In genomic region chr12:90090929-90091651, GRCh38 we compare ENCODE assay signal across 7 cellular contexts.
A peak's percentile ranks its signal among the peaks of the same experiment; 100 is the strongest.
DNase-seq lines count a peak whose midpoint lies in the region; ATAC-seq and TF ChIP-seq lines count a peak whose summit lies in the region.

No MANE protein-coding gene starts in this region.

- peaks cover 21% of the 10 kb centered on the region for H3K4me1 ChIP-seq in HAP-1
- no peaks in the 10 kb centered on the region for H3K4me1 ChIP-seq in OCI-LY3 (ENCODE audit: low read length)
- peaks cover 5 to 8% of the 10 kb centered on the region in 2 donors for H3K4me1 ChIP-seq in gastrocnemius medialis

- no peak overlapping the region for H3K9ac ChIP-seq in OCI-LY3 (ENCODE audit: low read length)

- DNase-seq in HAP-1 (ENCODE audit: low spot score in 2 of 2) (peak; percentile 53 to 96), fibroblast of gingiva (ENCODE audit: low read depth) (peak; percentile 58), gastrocnemius medialis (peak in 1 of 2 donors; percentile 53), GF-D8 (lab: John Stamatoyannopoulos, UW) (no peak)

- H3K4me3 ChIP-seq in HAP-1 (no peak overlapping the region), OCI-LY3 (ENCODE audit: low read length) (no peak overlapping the region), gastrocnemius medialis (no peak overlapping the region)

- peak overlapping the region; percentile 7; the same call in 1 of the 2 replicates for H2AFZ ChIP-seq in OCI-LY3 (ENCODE audit: low read depth, low read length)

- no peaks in the 10 kb centered on the region for H3K27me3 ChIP-seq in HAP-1 (ENCODE audit: low read depth)
- H3K27me3 ChIP-seq in OCI-LY3 (ENCODE audit: low read depth, low read length): no peaks in the 10 kb centered on the region
- no peaks in the 10 kb centered on the region for H3K27me3 ChIP-seq in gastrocnemius medialis

- H3K79me2 ChIP-seq in OCI-LY3 (ENCODE audit: low read length): no peaks in the 10 kb centered on the region

- intact Hi-C loops in gastrocnemius medialis (cut with DNase I; ENCODE audit: low total_unique reads): no loop called here

- no peak overlapping the region for H3K4me2 ChIP-seq in OCI-LY3 (ENCODE audit: low read length)

- H3K36me3 ChIP-seq in HAP-1 (replicated peaks) (no peaks in the 10 kb centered on the region), OCI-LY3 (replicated peaks; ENCODE audit: low read depth, low read length) (no peaks in the 10 kb centered on the region), gastrocnemius medialis (no peaks in the 10 kb centered on the region)

- ATAC-seq in gastrocnemius medialis (peak; percentile 80 to 84), HG03571 (IDR thresholded peaks at IDR 0.05; ENCODE audit: unreplicated experiment) (no peak), HG02970 (IDR thresholded peaks at IDR 0.05; ENCODE audit: low FRiP score, unreplicated experiment) (no peak)

- no peak for TF ChIP-seq CTCF in OCI-LY3 (IDR thresholded peaks at IDR 0.05; ENCODE audit: low read depth, low read length)
- no peak for TF ChIP-seq CTCF in gastrocnemius medialis (IDR thresholded peaks at IDR 0.05 in 4 of 5, conservative IDR thresholded peaks at IDR 0.05 in 1 of 5)

- H3K9me3 ChIP-seq in HAP-1 (no peaks in the 10 kb centered on the region), OCI-LY3 (ENCODE audit: insufficient read depth, low read length) (no peaks in the 10 kb centered on the region), gastrocnemius medialis (no peaks in the 10 kb centered on the region)

- in situ Hi-C loops in HAP-1 (cut with MboI; ENCODE audit: low sequenced_read_pairs): no loop called here
- in situ Hi-C loops in gastrocnemius medialis (cut with MboI; ENCODE audit: low sequenced_read_pairs in 4 of 4): no loop called here

- H3K27ac ChIP-seq in OCI-LY3 (ENCODE audit: low read length): no peak overlapping the region
- no peak overlapping the region for H3K27ac ChIP-seq in gastrocnemius medialis

- no peak for TF ChIP-seq POLR2A in gastrocnemius medialis (IDR thresholded peaks at IDR 0.05)

- H4K20me1 ChIP-seq in OCI-LY3 (ENCODE audit: insufficient read depth, low read length): no peaks in the 10 kb centered on the region

Comparison
In these comparisons a context has a peak if more than half of its experiments do, and no peak if none do; other contexts are left out.
1. ATAC-seq: peak in gastrocnemius medialis (2 of 2); none in HG03571 (single experiment) and HG02970 (single experiment).